Comparison of ENCODE assay signal across 22 cellular contexts in the genomic region with DNA sequence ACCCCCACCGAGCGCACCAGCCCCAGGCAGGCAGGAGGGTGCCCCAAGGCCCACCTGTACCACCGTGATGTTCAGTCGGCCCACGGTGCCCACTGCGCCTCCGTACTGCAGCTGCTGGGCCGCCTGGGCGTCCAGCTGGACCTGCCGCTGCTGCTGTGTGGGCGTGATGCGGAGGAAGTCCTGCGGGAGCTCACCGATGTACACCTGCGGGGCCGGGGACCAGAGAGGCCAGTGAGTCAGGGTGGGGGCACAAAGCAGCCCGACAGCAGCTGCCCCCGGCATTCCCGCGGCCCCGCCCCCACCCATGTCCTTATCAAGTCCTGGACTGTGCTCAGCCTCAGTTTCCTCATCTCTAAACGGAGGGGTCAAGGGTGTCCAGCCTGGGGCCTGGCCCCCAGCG.
"Had no signal": no experiment of that assay in that cellular context is flagged by ENCODE, and none has a peak within 500 bp of the region (broad histone marks: within the 10 kb centered on the region; RNA-seq: fewer than 3 reads in every experiment).

No MANE protein-coding gene starts in this region.

- H3K4me3 ChIP-seq: colonic mucosa, gastrocnemius medialis, neural progenitor cell, pancreas, testis, upper lobe of left lung had no signal

- H3K9ac ChIP-seq: neural progenitor cell, SK-N-SH had no signal

- H3K27ac ChIP-seq: brain microvascular endothelial cell, colonic mucosa, neural progenitor cell, pancreas, testis, upper lobe of left lung had no signal

- FAIRE-seq: pancreas had no signal

- DNase-seq: activated CD4-positive, alpha-beta T cell treated with anti-CD3 and anti-CD28 coated beads, Interleukin-2, amount 10 ng/mL, durations not matched to agents 7 days and 5 days; activated CD8-positive, alpha-beta memory T cell treated with anti-CD3 and anti-CD28 coated beads, Interleukin-2, amount 50 U/mL, for 48 hours; activated CD8-positive, alpha-beta T cell treated with anti-CD3 and anti-CD28 coated beads, Interleukin-2, amount 10 ng/mL, durations not matched to agents 7 days and 5 days; activated gamma-delta T cell treated with Interleukin-2 at 50 U/mL for 16 hours; activated naive CD8-positive, alpha-beta T cell treated with anti-CD3 and anti-CD28 coated beads, Interleukin-2, amount 10 ng/mL, durations not matched to agents 7 days and 5 days; activated T-cell treated with anti-CD3 and anti-CD28 coated beads, Interleukin-2, amount 50 U/mL, for 48 hours; anterior cingulate cortex; brain microvascular endothelial cell; colonic mucosa; effector CD4-positive, alpha-beta T cell; mesenchymal stem cell; naive thymus-derived CD4-positive, alpha-beta T cell; SHP77; SK-N-SH; stimulated activated CD4-positive, alpha-beta T cell treated with anti-CD3 and anti-CD28 coated beads, Interleukin-2, amount 100 ng/mL, for 24 hours; stimulated activated naive CD8-positive, alpha-beta T cell treated with anti-CD3 and anti-CD28 coated beads, Interleukin-15, amount 100 ng/mL, for 72 hours; T-helper 9 cell; testis had no signal

- H3K4me1 ChIP-seq: neural progenitor cell had no signal

- H3K36me3 ChIP-seq: colonic mucosa, neural progenitor cell had no signal

- H3K27me3 ChIP-seq: brain microvascular endothelial cell, colonic mucosa, gastrocnemius medialis, neural progenitor cell, pancreas, testis, upper lobe of left lung had no signal

- H3K9me3 ChIP-seq: colonic mucosa, gastrocnemius medialis, pancreas, SK-N-SH, testis, upper lobe of left lung had no signal
